In the genomic region with DNA sequence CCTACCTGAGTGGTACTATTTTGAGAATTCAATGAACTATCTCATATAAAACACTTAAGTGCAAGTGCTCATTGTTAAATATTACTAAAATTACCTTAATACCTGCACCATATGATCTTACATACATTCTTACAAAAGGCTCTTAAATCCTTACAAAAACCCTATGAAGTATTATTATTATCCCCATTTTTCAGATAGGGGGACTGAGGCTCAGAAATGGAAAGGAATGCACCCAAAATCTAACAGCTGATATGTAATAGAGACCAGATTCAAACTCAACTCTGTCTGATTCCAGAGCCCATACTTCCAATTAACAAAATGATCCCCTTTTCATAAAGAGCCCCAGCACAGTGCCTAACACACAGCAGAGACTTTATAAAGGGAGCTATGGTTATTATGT, we compare ENCODE assay signal across 1 cellular context.
TF ChIP-seq lines count a peak whose summit lies in the region.

No MANE protein-coding gene starts in this region.

TF ChIP-seq in HepG2, 621 proteins besides CTCF, POLR2A, EP300 and RAD21:
- 0 out of 2 replicates have a peak, but pooled peaks have one; percentile 74 for TF ChIP-seq HDAC6 (IDR thresholded peaks at IDR 0.05; ENCODE audit: low read depth, low read length)
- TF ChIP-seq ZNF17 (CRISPR knock-in tag; IDR thresholded peaks at IDR 0.05): no peak
- 0 out of 2 replicates have a peak, but pooled peaks have one; percentile 30 for TF ChIP-seq ZNF234 (CRISPR knock-in tag; conservative IDR thresholded peaks at IDR 0.05)
- TF ChIP-seq, protein P1, sequence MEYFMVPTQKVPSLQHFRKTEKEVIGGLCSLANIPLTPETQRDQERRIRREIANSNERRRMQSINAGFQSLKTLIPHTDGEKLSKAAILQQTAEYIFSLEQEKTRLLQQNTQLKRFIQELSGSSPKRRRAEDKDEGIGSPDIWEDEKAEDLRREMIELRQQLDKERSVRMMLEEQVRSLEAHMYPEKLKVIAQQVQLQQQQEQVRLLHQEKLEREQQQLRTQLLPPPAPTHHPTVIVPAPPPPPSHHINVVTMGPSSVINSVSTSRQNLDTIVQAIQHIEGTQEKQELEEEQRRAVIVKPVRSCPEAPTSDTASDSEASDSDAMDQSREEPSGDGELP (IDR thresholded peaks at IDR 0.05; ENCODE audit: borderline replicate concordance, low read depth): peak; percentile 24; the same call in 1 of the 2 replicates
- TF ChIP-seq ZNF878 (CRISPR knock-in tag; IDR thresholded peaks at IDR 0.05): no peak
- TF ChIP-seq, protein P2, sequence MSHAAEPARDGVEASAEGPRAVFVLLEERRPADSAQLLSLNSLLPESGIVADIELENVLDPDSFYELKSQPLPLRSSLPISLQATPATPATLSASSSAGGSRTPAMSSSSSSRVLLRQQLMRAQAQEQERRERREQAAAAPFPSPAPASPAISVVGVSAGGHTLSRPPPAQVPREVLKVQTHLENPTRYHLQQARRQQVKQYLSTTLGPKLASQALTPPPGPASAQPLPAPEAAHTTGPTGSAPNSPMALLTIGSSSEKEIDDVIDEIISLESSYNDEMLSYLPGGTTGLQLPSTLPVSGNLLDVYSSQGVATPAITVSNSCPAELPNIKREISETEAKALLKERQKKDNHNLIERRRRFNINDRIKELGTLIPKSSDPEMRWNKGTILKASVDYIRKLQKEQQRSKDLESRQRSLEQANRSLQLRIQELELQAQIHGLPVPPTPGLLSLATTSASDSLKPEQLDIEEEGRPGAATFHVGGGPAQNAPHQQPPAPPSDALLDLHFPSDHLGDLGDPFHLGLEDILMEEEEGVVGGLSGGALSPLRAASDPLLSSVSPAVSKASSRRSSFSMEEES (CRISPR knock-in tag; IDR thresholded peaks at IDR 0.05): no peak
- no peak for TF ChIP-seq ZNF816 (CRISPR knock-in tag; IDR thresholded peaks at IDR 0.05; ENCODE audit: borderline replicate concordance)
- no peak for TF ChIP-seq FOXA3 (CRISPR knock-in tag; IDR thresholded peaks at IDR 0.05)
- TF ChIP-seq POLR2AphosphoS2 (IDR thresholded peaks at IDR 0.05; ENCODE audit: low read depth, low read length): peak; percentile 8; the same call in 1 of the 2 replicates
- TF ChIP-seq ZNF564 (CRISPR knock-in tag; IDR thresholded peaks at IDR 0.05): no peak
- TF ChIP-seq SIN3B (IDR thresholded peaks at IDR 0.05; ENCODE audit: low read length): 0 out of 2 replicates have a peak, but pooled peaks have one; percentile 10
- peak; percentile 89 for TF ChIP-seq ZNF629 (CRISPR knock-in tag; conservative IDR thresholded peaks at IDR 0.05)
- no peak for TF ChIP-seq ZNF652 (CRISPR knock-in tag; IDR thresholded peaks at IDR 0.05; ENCODE audit: borderline replicate concordance, low read depth)
- TF ChIP-seq, protein P3, sequence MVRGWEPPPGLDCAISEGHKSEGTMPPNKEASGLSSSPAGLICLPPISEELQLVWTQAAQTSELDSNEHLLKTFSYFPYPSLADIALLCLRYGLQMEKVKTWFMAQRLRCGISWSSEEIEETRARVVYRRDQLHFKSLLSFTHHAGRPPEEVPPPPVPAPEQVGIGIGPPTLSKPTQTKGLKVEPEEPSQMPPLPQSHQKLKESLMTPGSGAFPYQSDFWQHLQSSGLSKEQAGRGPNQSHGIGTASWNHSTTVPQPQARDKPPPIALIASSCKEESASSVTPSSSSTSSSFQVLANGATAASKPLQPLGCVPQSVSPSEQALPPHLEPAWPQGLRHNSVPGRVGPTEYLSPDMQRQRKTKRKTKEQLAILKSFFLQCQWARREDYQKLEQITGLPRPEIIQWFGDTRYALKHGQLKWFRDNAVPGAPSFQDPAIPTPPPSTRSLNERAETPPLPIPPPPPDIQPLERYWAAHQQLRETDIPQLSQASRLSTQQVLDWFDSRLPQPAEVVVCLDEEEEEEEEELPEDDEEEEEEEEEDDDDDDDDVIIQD (CRISPR knock-in tag; IDR thresholded peaks at IDR 0.05; ENCODE audit: low read depth): no peak
- no peak for TF ChIP-seq CREB1 (IDR thresholded peaks at IDR 0.05)
- no peak for TF ChIP-seq CREB1 (CRISPR knock-in tag; IDR thresholded peaks at IDR 0.05)
